ENCODE assay signal across 8 cellular contexts in the genomic region with DNA sequence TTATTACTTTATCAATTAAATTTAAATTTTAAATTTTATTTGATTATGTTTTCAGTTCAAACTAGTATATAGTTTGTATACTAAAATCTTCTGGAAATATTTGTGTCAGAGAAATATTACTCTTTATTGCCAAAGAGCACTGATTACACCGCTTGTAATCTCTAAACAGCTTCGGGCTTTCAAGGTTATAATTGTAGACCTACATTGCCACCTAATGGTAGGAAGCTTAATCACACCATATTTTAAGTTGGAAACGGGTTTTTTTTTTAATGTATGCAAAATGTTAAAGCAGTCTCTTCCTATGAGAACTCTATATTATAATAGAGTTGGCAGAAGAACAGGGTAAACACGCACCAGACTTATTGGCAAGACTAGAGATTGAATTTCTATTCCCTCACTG. TPM values are rescaled to one million over a fixed set of nuclear protein-coding genes. Genes with fewer than 3 reads are reported as not detected.
DNase-seq lines count a peak whose midpoint lies in the region; ATAC-seq and TF ChIP-seq lines count a peak whose summit lies in the region.

No MANE protein-coding gene starts in this region.

- H3K4me3 ChIP-seq in body of pancreas, result no peak overlapping the region

- no peak overlapping the region for H3K27ac ChIP-seq in body of pancreas

- peak; percentile 68 for ATAC-seq in GM21529 (IDR thresholded peaks at IDR 0.05; ENCODE audit: unreplicated experiment)
- ATAC-seq in body of pancreas, result peak; percentile 75
- no peak for ATAC-seq in HG03457 (IDR thresholded peaks at IDR 0.05; ENCODE audit: unreplicated experiment)

- no peaks in the 10 kb centered on the region for H3K9me3 ChIP-seq in body of pancreas

- H3K36me3 ChIP-seq in body of pancreas (replicated peaks in 1 of 2; ENCODE audit: insufficient read depth in 1 of 2, low read depth in 2 of 2), result no peaks in the 10 kb centered on the region

- H3K27me3 ChIP-seq in body of pancreas, result no peaks in the 10 kb centered on the region

- DNase-seq in Daoy (ENCODE audit: low read depth) (peak; percentile 10), NCI-H146 treated with DMSO at 0.1 percent for 48 hours (lab: John Stamatoyannopoulos, UW; ENCODE audit: unreplicated experiment) (peak; percentile 16), body of pancreas (no peak), kidney glomerular epithelial cell (lab: John Stamatoyannopoulos, UW) (peak; percentile 24), ureter (ENCODE audit: low spot score) (no peak)
- no peak for DNase-seq in NK-92 treated with Interleukin-12 subunit alpha and Interleukin-12 subunit beta, amount 100 ng/mL, for 24 hours (lab: John Stamatoyannopoulos, UW)

- no peak for TF ChIP-seq POLR2A in body of pancreas (IDR thresholded peaks at IDR 0.05)

- H3K4me1 ChIP-seq in body of pancreas, result no peaks in the 10 kb centered on the region

- 1% methylated on average over 4 of the region's 4 CpGs for WGBS in body of pancreas, 2 donors

- intact Hi-C loops in body of pancreas (cut with DNase I), result no loop called here

- TF ChIP-seq CTCF in body of pancreas (IDR thresholded peaks at IDR 0.05), result peak; percentile 50 to 70 (median 57)

RNA-seq across cellular contexts. Expression of a gene that starts 19.4 kb away (rescaled TPM):
- total RNA-seq in Daoy (2014; rRNA removed; shearing (Covaris generic)), result 6.5 and 7.7 TPM in 2 replicates
- 10 to 100 TPM; 14.0 to 14.2 TPM for total RNA-seq in body of pancreas
- total RNA-seq in ureter, result 25.2 TPM

Comparison
In these comparisons a context has a peak if more than half of its experiments do, and no peak if none do; other contexts are left out.
1. DNase-seq: peak in Daoy (single experiment), NCI-H146 treated with DMSO at 0.1 percent for 48 hours (single experiment) and kidney glomerular epithelial cell (single experiment); none in body of pancreas (0 of 4), ureter (single experiment) and NK-92 treated with Interleukin-12 subunit alpha and Interleukin-12 subunit beta, amount 100 ng/mL, for 24 hours (single experiment).